In genomic region chr3:129399145-129399894, GRCh38 we compare ENCODE assay signal across 8 cellular contexts. TPM values are rescaled to one million over a fixed set of nuclear protein-coding genes. Genes with fewer than 3 reads are reported as not detected.
A peak's percentile ranks its signal among the peaks of the same experiment; 100 is the strongest.
DNase-seq lines count a peak whose midpoint lies in the region; ATAC-seq and TF ChIP-seq lines count a peak whose summit lies in the region.

No MANE protein-coding gene starts in this region.

- DNase-seq in BE2C = peak; percentile 88
- DNase-seq in NCI-H446 (lab: John Stamatoyannopoulos, UW) = peak; percentile 93 to 96
- peak; percentile 48 for DNase-seq in activated CD4-positive, alpha-beta T cell treated with anti-CD3 and anti-CD28 coated beads for 1 hour
- DNase-seq in kidney glomerular epithelial cell (lab: John Stamatoyannopoulos, UW) = peak; percentile 92
- DNase-seq in stimulated activated CD4-positive, alpha-beta T cell treated with anti-CD3 and anti-CD28 coated beads, Interleukin-1b, Interleukin-23, amount 100 ng/mL, for 1 hour (ENCODE audit: low read depth in 2 of 2) = peak; percentile 32 to 37

- H3K9me3 ChIP-seq in BE2C = no peaks in the 10 kb centered on the region

- peak; percentile 87 for ATAC-seq in GM19035 (IDR thresholded peaks at IDR 0.05; ENCODE audit: unreplicated experiment)
- ATAC-seq in HG03354 (IDR thresholded peaks at IDR 0.05; ENCODE audit: poor library complexity, severe bottlenecking, unreplicated experiment) = peak; percentile 83

- H3K27ac ChIP-seq in cingulate gyrus (ENCODE audit: low read depth, low read length) = peak overlapping the region; percentile 95

- no peaks in the 10 kb centered on the region for H3K4me1 ChIP-seq in BE2C

- peaks cover 11% of the 10 kb centered on the region for H3K36me3 ChIP-seq in BE2C

- H3K27me3 ChIP-seq in BE2C = no peaks in the 10 kb centered on the region

- peak; percentile 95 for TF ChIP-seq CTCF in BE2C (IDR thresholded peaks at IDR 0.05; ENCODE audit: low read depth, low read length)

- H3K4me3 ChIP-seq in BE2C (ENCODE audit: low read depth, low read length) = peak overlapping the region; percentile 93

RNA-seq across cellular contexts. Expression of gene EFCAB12, which starts 29.1 kb away (rescaled TPM):
- 0.08 TPM for polyA plus RNA-seq in BE2C (2012; ENCODE audit: insufficient read depth, insufficient read length, low read depth)

RNA-seq across cellular contexts. Expression of gene MBD4, which starts 40.4 kb away (rescaled TPM):
- 34.5 TPM for polyA plus RNA-seq in BE2C (2012; ENCODE audit: insufficient read depth, insufficient read length, low read depth)

RNA-seq across cellular contexts. Expression of gene IFT122, which starts 40.7 kb away (rescaled TPM):
- polyA plus RNA-seq in BE2C (2012; ENCODE audit: insufficient read depth, insufficient read length, low read depth) = 19.1 TPM

Comparison
In these comparisons a context has a peak if more than half of its experiments do, and no peak if none do; other contexts are left out.
1. Peak in every context shown above with its lines: DNase-seq, ATAC-seq, H3K4me3 ChIP-seq and H3K27ac ChIP-seq.
2. DNase-seq: peak in every context shown above with its lines; median percentile 94 in NCI-H446; 92 in kidney glomerular epithelial cell; 88 in BE2C; 48 in activated CD4-positive, alpha-beta T cell treated with anti-CD3 and anti-CD28 coated beads for 1 hour; 34 in stimulated activated CD4-positive, alpha-beta T cell treated with anti-CD3 and anti-CD28 coated beads, Interleukin-1b, Interleukin-23, amount 100 ng/mL, for 1 hour.